Comparison of ENCODE assay signal across 9 cellular contexts in genomic region chr10:84097787-84098353, GRCh38. TPM values are rescaled to one million over a fixed set of nuclear protein-coding genes. Genes with fewer than 3 reads are reported as not detected.
DNase-seq lines count a peak whose midpoint lies in the region; ATAC-seq, FAIRE-seq and TF ChIP-seq lines count a peak whose summit lies in the region.
"Had no signal": no experiment of that assay in that cellular context is flagged by ENCODE, and none has a peak within 500 bp of the region (broad histone marks: within the 10 kb centered on the region; RNA-seq: fewer than 3 reads in every experiment).

No MANE protein-coding gene starts in this region.

- H3K27me3 ChIP-seq in astrocyte (ENCODE audit: insufficient read depth, low read length) = no peaks in the 10 kb centered on the region
- H3K27me3 ChIP-seq: gastroesophageal sphincter had no signal

- peaks cover 5% of the 10 kb centered on the region for H3K4me1 ChIP-seq in astrocyte (ENCODE audit: insufficient read depth, low read length)

- DNase-seq in DMS53 treated with DMSO at 0.1 percent for 48 hours (lab: John Stamatoyannopoulos, UW; ENCODE audit: unreplicated experiment) = peak; percentile 10
- DNase-seq in KBM-7 = peak; percentile 11
- DNase-seq in astrocyte (ENCODE audit: low read depth) = no peak
- peak; percentile 27 for DNase-seq in medulla oblongata (ENCODE audit: extremely low spot score)
- no peak for DNase-seq in C1 segment of cervical spinal cord (lab: John Stamatoyannopoulos, UW)
- DNase-seq in NCI-H1436 (lab: John Stamatoyannopoulos, UW) = no peak
- DNase-seq in GM12891 (ENCODE audit: insufficient read length, low spot score) = no peak

- H3K36me3 Mint-ChIP-seq in astrocyte (ENCODE audit: low read depth, unreplicated experiment) = no peaks in the 10 kb centered on the region

- no peaks in the 10 kb centered on the region for H4K20me1 ChIP-seq in astrocyte (ENCODE audit: insufficient read depth, low read length)

- H3K4me3 Mint-ChIP-seq in astrocyte (ENCODE audit: unreplicated experiment) = no peak overlapping the region

- H3K4me2 ChIP-seq in astrocyte (ENCODE audit: low read length) = no peak overlapping the region

- FAIRE-seq in astrocyte (lab: Jason Lieb, UNC) (no peak), GM12891 (lab: Jason Lieb, UNC) (no peak)

- H3K27ac ChIP-seq in astrocyte (ENCODE audit: low read depth, low read length) = no peak overlapping the region
- H3K27ac ChIP-seq: gastroesophageal sphincter had no signal

- no peaks in the 10 kb centered on the region for H3K79me2 ChIP-seq in astrocyte (ENCODE audit: insufficient read depth, low read length)

- H3K36me3 ChIP-seq in astrocyte (ENCODE audit: insufficient read depth, low read length) = no peaks in the 10 kb centered on the region
- H3K36me3 ChIP-seq: gastroesophageal sphincter had no signal

- no peaks in the 10 kb centered on the region for H3K27me3 Mint-ChIP-seq in astrocyte (ENCODE audit: low read depth, unreplicated experiment)

- TF ChIP-seq CTCF in astrocyte (IDR thresholded peaks at IDR 0.05; ENCODE audit: insufficient read depth, low read depth, low read length) = peak; percentile 69

- no peak overlapping the region for H3K27ac Mint-ChIP-seq in astrocyte (ENCODE audit: unreplicated experiment)

- no peak overlapping the region for H3K4me3 ChIP-seq in astrocyte (ENCODE audit: insufficient read depth, low read depth, low read length)
- H3K4me3 ChIP-seq: gastroesophageal sphincter had no signal

- H3K9ac ChIP-seq in astrocyte (ENCODE audit: low read length) = no peak overlapping the region

- no peak overlapping the region for H2AFZ ChIP-seq in astrocyte (ENCODE audit: low read depth, low read length)

- H3K9me3 Mint-ChIP-seq in astrocyte (ENCODE audit: unreplicated experiment) = no peaks in the 10 kb centered on the region

- no peak for ATAC-seq in GM21390 (IDR thresholded peaks at IDR 0.05; ENCODE audit: unreplicated experiment)
- ATAC-seq: gastroesophageal sphincter had no signal

- no peaks in the 10 kb centered on the region for H3K9me3 ChIP-seq in astrocyte (ENCODE audit: insufficient read depth, low read depth, low read length)
- H3K9me3 ChIP-seq: gastroesophageal sphincter had no signal

- in situ Hi-C loops in KBM-7 (cut with MboI; ENCODE audit: low pct_unique_long_range_greater_than_20kb, low sequenced_read_pairs) = no loop called here

- H3K4me1 Mint-ChIP-seq in astrocyte (ENCODE audit: low read depth, unreplicated experiment) = peaks cover 9% of the 10 kb centered on the region

- TF ChIP-seq POLR2A in GM12891 (IDR thresholded peaks at IDR 0.05; ENCODE audit: low read depth, low read length) = no peak

TF ChIP-seq in GM12891, 5 proteins besides CTCF, POLR2A, EP300 and RAD21:
- TF ChIP-seq TAF1 (IDR thresholded peaks at IDR 0.05; ENCODE audit: low read depth, low read length) = no peak
- no peak for TF ChIP-seq POU2F2 (IDR thresholded peaks at IDR 0.05; ENCODE audit: low read depth, low read length)
- no peak for TF ChIP-seq PAX5 (IDR thresholded peaks at IDR 0.05; ENCODE audit: insufficient read depth, low read length, severe bottlenecking)
- TF ChIP-seq SPI1 (IDR thresholded peaks at IDR 0.05; ENCODE audit: low read depth, low read length) = no peak

RNA-seq across cellular contexts. Expression of gene GHITM, which starts 41.4 kb away (rescaled TPM):
- total RNA-seq in astrocyte = 128 and 143 TPM in 2 replicates
- polyA plus RNA-seq in GM12891 (2012; ENCODE audit: low read depth, missing spikeins) = 121 TPM

Comparison
In these comparisons a context has a peak if more than half of its experiments do, and no peak if none do; other contexts are left out.
1. DNase-seq: peak in DMS53 treated with DMSO at 0.1 percent for 48 hours (single experiment), KBM-7 (single experiment) and medulla oblongata (single experiment); none in astrocyte (single experiment), C1 segment of cervical spinal cord (0 of 14), NCI-H1436 (single experiment) and GM12891 (single experiment).